In the genomic region with DNA sequence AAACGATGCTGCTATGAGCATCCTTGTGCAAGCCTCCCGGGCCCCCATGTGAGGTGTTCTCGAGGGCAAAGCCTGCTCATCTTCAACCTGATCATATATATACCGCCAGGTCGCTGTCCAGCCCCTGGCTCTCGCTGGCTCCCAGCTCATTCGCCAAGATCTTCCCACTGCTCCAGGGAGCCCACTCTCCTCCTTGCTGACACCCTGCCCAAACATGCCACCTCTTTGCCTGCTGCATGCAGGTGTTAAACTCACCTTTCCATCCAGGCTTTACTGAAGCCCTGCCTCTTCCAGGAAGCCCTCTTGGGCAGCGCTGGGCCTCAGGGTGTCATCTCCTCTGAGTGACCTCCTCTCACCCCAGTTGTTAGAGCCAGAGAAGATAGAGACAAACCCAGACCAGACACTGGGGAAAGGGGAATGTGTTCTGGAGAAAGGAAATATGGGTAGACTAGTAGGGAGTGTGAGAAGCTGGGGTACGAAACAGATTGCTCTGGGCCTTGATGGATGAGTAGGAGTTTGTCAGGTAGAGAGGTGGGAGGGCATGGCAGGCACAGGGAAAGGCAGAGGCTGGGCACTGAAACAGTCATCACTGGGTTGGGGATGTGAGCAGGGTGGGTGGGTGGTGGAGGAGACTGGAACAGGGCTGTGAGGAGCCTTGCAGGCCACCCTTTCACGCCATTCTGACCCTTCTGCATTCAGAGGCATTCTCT, we compare ENCODE assay signal across 18 cellular contexts. TPM values are rescaled to one million over a fixed set of nuclear protein-coding genes. Genes with fewer than 3 reads are reported as not detected.
DNase-seq lines count a peak whose midpoint lies in the region; ATAC-seq and TF ChIP-seq lines count a peak whose summit lies in the region.
"Had no signal": no experiment of that assay in that cellular context is flagged by ENCODE, and none has a peak within 500 bp of the region (broad histone marks: within the 10 kb centered on the region; RNA-seq: fewer than 3 reads in every experiment).

No MANE protein-coding gene starts in this region.

- H3K79me1 ChIP-seq in H9 (ENCODE audit: insufficient read depth, low read depth, low read length, poor library complexity, severe bottlenecking): no peaks in the 10 kb centered on the region

- H3K9me3 Mint-ChIP-seq in CD4-positive, CD25-positive, alpha-beta regulatory T cell: peaks cover 0 to 4% (median 0%) of the 10 kb centered on the region in 7 donors
- H3K9me3 Mint-ChIP-seq in H9 (no peaks in the 10 kb centered on the region), nephron progenitor cell (no peaks in the 10 kb centered on the region), chondrocyte (ENCODE audit: low read depth) (no peaks in the 10 kb centered on the region)
- H3K9me3 Mint-ChIP-seq in central memory CD8-positive, alpha-beta T cell: no peaks in the 10 kb centered on the region
- H3K9me3 Mint-ChIP-seq: activated T-helper 2 cell treated with anti-CD3 and anti-CD28 coated beads, Interferon-gamma antibody, Interleukin-2, Interleukin-4, amounts not matched to agents 10 μg/mL and 5 μg/mL and 100 μg/mL, durations not matched to agents 14 hours and 24 hours and 36 hours had no signal

- H2BK15ac ChIP-seq in H9 (ENCODE audit: low read depth, low read length): no peak overlapping the region

- no peak overlapping the region for H3K14ac ChIP-seq in H9 (ENCODE audit: insufficient read depth, low read length)

- no peaks in the 10 kb centered on the region for H3K36me3 Mint-ChIP-seq in CD4-positive, CD25-positive, alpha-beta regulatory T cell
- H3K36me3 Mint-ChIP-seq in H9 (ENCODE audit: insufficient read depth in 1 of 3, low read depth in 3 of 3) (no peaks in the 10 kb centered on the region), nephron progenitor cell (ENCODE audit: low read depth) (no peaks in the 10 kb centered on the region), chondrocyte (ENCODE audit: low read depth) (no peaks in the 10 kb centered on the region)
- H3K36me3 Mint-ChIP-seq in central memory CD8-positive, alpha-beta T cell (ENCODE audit: insufficient read depth): peaks cover 2% of the 10 kb centered on the region

- H3K4me1 ChIP-seq in CD4-positive, CD25-positive, alpha-beta regulatory T cell (ENCODE audit: control insufficient read depth, insufficient read depth, low read length, poor library complexity, severe bottlenecking): peaks cover 7% of the 10 kb centered on the region
- H3K4me1 ChIP-seq in H9 (ENCODE audit: insufficient read depth, low read length) (no peaks in the 10 kb centered on the region), uterus (peaks cover 0 to 12% of the 10 kb centered on the region in 2 donors)
- H3K4me1 ChIP-seq: SJSA1 had no signal

- no peak overlapping the region for H3T11ph ChIP-seq in H9 (ENCODE audit: low read length)

- no peaks in the 10 kb centered on the region for H3K79me2 ChIP-seq in H9 (ENCODE audit: insufficient read depth, low read length)

- H3K23me2 ChIP-seq in H9 (ENCODE audit: insufficient read length, low read depth, low read length, poor library complexity, severe bottlenecking): peaks cover 11% of the 10 kb centered on the region

- H4K8ac ChIP-seq in H9 (replicated peaks; ENCODE audit: insufficient read length, low read depth, low read length): no peak overlapping the region

- H4K5ac ChIP-seq in H9 (ENCODE audit: insufficient read length, low read depth, low read length): no peak overlapping the region

- no peak overlapping the region for H3K23ac ChIP-seq in H9 (ENCODE audit: insufficient read length, low read depth, low read length)

- TF ChIP-seq POLR2A in uterus (IDR thresholded peaks at IDR 0.05): no peak

- WGBS in H9 (ENCODE audit: extremely low coverage, insufficient read length, low lambda C conversion rate): no CpG with 5 or more reads among the region's 10 CpGs

- no peak overlapping the region for H2BK120ac ChIP-seq in H9 (ENCODE audit: low read depth, low read length, poor library complexity, severe bottlenecking)

- H2BK20ac ChIP-seq in H9 (ENCODE audit: low read depth, low read length, poor library complexity, severe bottlenecking): no peak overlapping the region

- no peak overlapping the region for H3K56ac ChIP-seq in H9 (ENCODE audit: insufficient read length, low read depth, low read length)

- no peak for DNase-seq in CD4-positive, CD25-positive, alpha-beta regulatory T cell
- no peak for DNase-seq in H9
- DNase-seq in central memory CD8-positive, alpha-beta T cell (ENCODE audit: low spot score in 2 of 2): no peak
- DNase-seq in nephron progenitor cell: no peak
- no peak for DNase-seq in uterus
- DNase-seq in chondrocyte (ENCODE audit: low spot score): no peak
- DNase-seq in DMS153 treated with DMSO at 0.1 percent for 48 hours (lab: John Stamatoyannopoulos, UW; ENCODE audit: unreplicated experiment): no peak
- DNase-seq: activated CD4-positive, alpha-beta T cell treated with anti-CD3 and anti-CD28 coated beads, Interleukin-2, amount 50 U/mL, for 4 hours; aorta; cortex of kidney; DMS 273 treated with DMSO at 0.1 percent for 48 hours; NCI-H2029; NCI-H524 treated with DMSO at 0.1 percent for 48 hours; OCI-M1 had no signal

- no peak overlapping the region for H3K4me3 ChIP-seq in CD4-positive, CD25-positive, alpha-beta regulatory T cell (ENCODE audit: low read depth, low read length)
- no peak overlapping the region for H3K4me3 ChIP-seq in uterus
- H3K4me3 ChIP-seq: SJSA1 had no signal

- H3K27me3 Mint-ChIP-seq in CD4-positive, CD25-positive, alpha-beta regulatory T cell: peaks cover 44% of the 10 kb centered on the region
- H3K27me3 Mint-ChIP-seq in H9 (ENCODE audit: low read depth): peaks cover 82% of the 10 kb centered on the region
- H3K27me3 Mint-ChIP-seq in central memory CD8-positive, alpha-beta T cell: peaks cover 84% of the 10 kb centered on the region
- H3K27me3 Mint-ChIP-seq in nephron progenitor cell (ENCODE audit: low read depth, poor library complexity): peaks cover 95% of the 10 kb centered on the region
- peaks cover 74% of the 10 kb centered on the region for H3K27me3 Mint-ChIP-seq in chondrocyte (ENCODE audit: low read depth)

- H2BK5ac ChIP-seq in H9 (ENCODE audit: insufficient read length, low read length): no peak overlapping the region

- H2AK5ac ChIP-seq in H9 (ENCODE audit: insufficient read length, low read length): no peak overlapping the region

- no peaks in the 10 kb centered on the region for H3K9me3 ChIP-seq in CD4-positive, CD25-positive, alpha-beta regulatory T cell (ENCODE audit: control insufficient read depth in 2 of 2, low read length in 2 of 2)
- no peaks in the 10 kb centered on the region for H3K9me3 ChIP-seq in H9 (ENCODE audit: control insufficient read depth, low read depth, low read length)
- H3K9me3 ChIP-seq in uterus: no peaks in the 10 kb centered on the region
- H3K9me3 ChIP-seq: gastroesophageal sphincter, SJSA1 had no signal

- H3K4me3 Mint-ChIP-seq in CD4-positive, CD25-positive, alpha-beta regulatory T cell: peak overlapping the region; percentile 22 to 74 (median 50)
- H3K4me3 Mint-ChIP-seq in H9 (peak overlapping the region; percentile 62 to 83), nephron progenitor cell (peak overlapping the region; percentile 76), chondrocyte (ENCODE audit: unreplicated experiment) (no peak overlapping the region)
- H3K4me3 Mint-ChIP-seq in central memory CD8-positive, alpha-beta T cell: peak overlapping the region; percentile 45

- no peak overlapping the region for H3K18ac ChIP-seq in H9 (ENCODE audit: insufficient read length, low read depth, low read length)

- no peak overlapping the region for H2AFZ ChIP-seq in H9 (ENCODE audit: low read length)

- H3K27ac ChIP-seq in CD4-positive, CD25-positive, alpha-beta regulatory T cell (ENCODE audit: insufficient read depth, low read length, poor library complexity, severe bottlenecking): no peak overlapping the region
- H3K27ac ChIP-seq in H9 (ENCODE audit: insufficient read length, low read depth, low read length): no peak overlapping the region
- no peak overlapping the region for H3K27ac ChIP-seq in uterus
- H3K27ac ChIP-seq: gastroesophageal sphincter, SJSA1 had no signal

- no peak overlapping the region for H3K4me2 ChIP-seq in H9 (ENCODE audit: insufficient read depth, insufficient read length, low read length)

- H2BK12ac ChIP-seq in H9 (ENCODE audit: insufficient read length, low read depth, low read length): no peak overlapping the region

- peaks cover 3% of the 10 kb centered on the region for H4K20me1 ChIP-seq in H9 (ENCODE audit: control insufficient read depth, insufficient read depth, insufficient read length)

- H3K4me1 Mint-ChIP-seq in CD4-positive, CD25-positive, alpha-beta regulatory T cell: peaks cover 0 to 16% (median 1%) of the 10 kb centered on the region in 4 donors
- H3K4me1 Mint-ChIP-seq in H9: peaks cover 9 to 27% of the 10 kb centered on the region in 2 experiments
- no peaks in the 10 kb centered on the region for H3K4me1 Mint-ChIP-seq in central memory CD8-positive, alpha-beta T cell
- H3K4me1 Mint-ChIP-seq in nephron progenitor cell: peaks cover 9% of the 10 kb centered on the region
- H3K4me1 Mint-ChIP-seq in chondrocyte (ENCODE audit: low read depth): peaks cover 5% of the 10 kb centered on the region

- no peak overlapping the region for H4K91ac ChIP-seq in H9 (ENCODE audit: insufficient read length, low read depth, low read length)

- no peak overlapping the region for H3K9ac ChIP-seq in H9 (ENCODE audit: extremely low read depth, insufficient read length, low read length)

- intact Hi-C loops in uterus (cut with DNase I; ENCODE audit: low total_unique reads): no loop called here

- H3K4ac ChIP-seq in H9 (ENCODE audit: low read depth, low read length): no peak overlapping the region

- H3K36me3 ChIP-seq in CD4-positive, CD25-positive, alpha-beta regulatory T cell (ENCODE audit: control insufficient read depth, insufficient read depth, low read length): no peaks in the 10 kb centered on the region
- no peaks in the 10 kb centered on the region for H3K36me3 ChIP-seq in uterus
- H3K36me3 ChIP-seq: gastroesophageal sphincter, SJSA1 had no signal

- H3K27me3 ChIP-seq in CD4-positive, CD25-positive, alpha-beta regulatory T cell (ENCODE audit: control insufficient read depth, insufficient read depth, low read length): peaks cover 38% of the 10 kb centered on the region
- peaks cover 5% of the 10 kb centered on the region; the same call in 1 of the 2 replicates for H3K27me3 ChIP-seq in H9 (ENCODE audit: insufficient read depth, low read length)
- H3K27me3 ChIP-seq in uterus: peaks cover 8 to 12% of the 10 kb centered on the region in 2 donors

- ATAC-seq in CD4-positive, CD25-positive, alpha-beta regulatory T cell (ENCODE audit: low read depth in 2 of 2): no peak
- ATAC-seq in central memory CD8-positive, alpha-beta T cell (replicated peaks; ENCODE audit: extremely low read depth, poor library complexity, severe bottlenecking): no peak
- ATAC-seq in HG03280 (IDR thresholded peaks at IDR 0.05; ENCODE audit: unreplicated experiment): no peak
- ATAC-seq: gastroesophageal sphincter had no signal

- H3K27ac Mint-ChIP-seq in CD4-positive, CD25-positive, alpha-beta regulatory T cell: no peak overlapping the region
- H3K27ac Mint-ChIP-seq in H9 (no peak overlapping the region), nephron progenitor cell (no peak overlapping the region), chondrocyte (ENCODE audit: unreplicated experiment) (no peak overlapping the region)
- no peak overlapping the region for H3K27ac Mint-ChIP-seq in central memory CD8-positive, alpha-beta T cell (ENCODE audit: low read depth)
- H3K27ac Mint-ChIP-seq: activated T-helper 2 cell treated with anti-CD3 and anti-CD28 coated beads, Interferon-gamma antibody, Interleukin-2, Interleukin-4, amounts not matched to agents 10 μg/mL and 5 μg/mL and 100 μg/mL, durations not matched to agents 14 hours and 24 hours and 36 hours had no signal

- TF ChIP-seq CTCF in H9 (conservative IDR thresholded peaks at IDR 0.05) (no peak), nephron progenitor cell (IDR thresholded peaks at IDR 0.05) (no peak), uterus (IDR thresholded peaks at IDR 0.05) (no peak), chondrocyte (IDR thresholded peaks at IDR 0.05) (no peak)

RNA-seq across cellular contexts. Expression of a gene that starts 1.2 kb away (rescaled TPM):
- total RNA-seq in CD4-positive, CD25-positive, alpha-beta regulatory T cell: 43.5 TPM
- 10 to 100 TPM; 10.8 to 15.2 (median 14.2) TPM for polyA plus RNA-seq in CD4-positive, CD25-positive, alpha-beta regulatory T cell
- total RNA-seq in H9 (2021) (48.0 and 54.6 TPM in 2 replicates), uterus (100 to 1,000 TPM in 2 of 4 donors, 10 to 100 TPM in 2; 38.6 to 193 (median 80.5) TPM), chondrocyte (140 to 165 TPM (median 161 TPM) in 3 replicates)
